In the genomic region with DNA sequence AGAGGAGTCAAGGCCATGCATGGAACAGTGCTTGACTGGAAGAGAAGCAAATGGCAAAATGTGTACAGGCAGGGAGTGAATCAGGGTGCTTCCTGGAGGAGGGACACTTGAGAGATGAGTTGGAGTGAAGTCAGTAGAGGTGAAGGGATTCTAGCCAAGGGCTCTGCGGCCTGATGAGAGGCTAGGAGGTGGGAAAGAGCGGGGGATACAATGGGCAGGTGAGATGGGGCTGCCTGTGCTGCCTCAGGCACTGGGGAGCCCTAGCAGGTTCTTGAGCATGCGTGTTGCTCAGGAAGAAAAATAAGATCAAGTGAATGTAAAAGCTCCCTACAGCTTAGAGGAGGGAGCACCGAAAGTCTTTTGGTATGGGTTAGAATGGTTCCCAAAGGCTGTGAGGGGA, we compare ENCODE assay signal across 14 cellular contexts. TPM values are rescaled to one million over a fixed set of nuclear protein-coding genes. Genes with fewer than 3 reads are reported as not detected.
DNase-seq lines count a peak whose midpoint lies in the region; ATAC-seq and TF ChIP-seq lines count a peak whose summit lies in the region.
"Had no signal": no experiment of that assay in that cellular context is flagged by ENCODE, and none has a peak within 500 bp of the region (broad histone marks: within the 10 kb centered on the region; RNA-seq: fewer than 3 reads in every experiment).

No MANE protein-coding gene starts in this region.

- H3K27ac ChIP-seq in Panc1 (ENCODE audit: low read length) (peak overlapping the region; percentile 98), tibial artery (peak overlapping the region; percentile 89 to 90)
- H3K27ac ChIP-seq: epithelial cell of prostate had no signal

- peaks cover 93% of the 10 kb centered on the region for H3K4me1 ChIP-seq in Panc1 (ENCODE audit: control insufficient read depth, insufficient read depth, low read length)
- H3K4me1 ChIP-seq in tibial artery = peaks cover 4 to 96% (median 81%) of the 10 kb centered on the region in 4 donors

- H3K27ac Mint-ChIP-seq in effector memory CD8-positive, alpha-beta T cell = peak overlapping the region; percentile 7 to 89
- peak overlapping the region; percentile 89 to 91 for H3K27ac Mint-ChIP-seq in natural killer cell
- H3K27ac Mint-ChIP-seq: activated T-cell treated with anti-CD3 and anti-CD28 coated beads, Interleukin-2, amount 50 U/mL, for 24 hours had no signal

- TF ChIP-seq CTCF in Panc1 (IDR thresholded peaks at IDR 0.05) (no peak), natural killer cell (IDR thresholded peaks at IDR 0.05) (no peak), tibial artery (IDR thresholded peaks at IDR 0.05) (no peak)

- peaks cover 43 to 59% of the 10 kb centered on the region in 2 donors for H3K4me1 Mint-ChIP-seq in effector memory CD8-positive, alpha-beta T cell (ENCODE audit: low read depth in 2 of 2)
- peaks cover 73 to 83% of the 10 kb centered on the region in 2 donors for H3K4me1 Mint-ChIP-seq in natural killer cell

- H3K36me3 ChIP-seq in Panc1 (ENCODE audit: control insufficient read depth, insufficient read depth, low read length) = no peaks in the 10 kb centered on the region
- no peaks in the 10 kb centered on the region for H3K36me3 ChIP-seq in tibial artery

- no peak for TF ChIP-seq POLR2A in GM18505 (IDR thresholded peaks at IDR 0.05; ENCODE audit: borderline replicate concordance, extremely low read depth, insufficient read depth, insufficient read length)

- intact Hi-C loops in Panc1 (cut with micrococcal nuclease; ENCODE audit: unreplicated experiment) (loop anchor here (5.0 kb wide), 1 partner anchor 79 kb away; no protein-coding TSS in a partner anchor), natural killer cell (cut with micrococcal nuclease) (no loop called here), tibial artery (cut with DNase I; ENCODE audit: low total_unique reads) (loop anchor here (5.0 kb wide), 1 partner anchor 54 kb away; no protein-coding TSS in a partner anchor)

- no peaks in the 10 kb centered on the region for H3K27me3 Mint-ChIP-seq in effector memory CD8-positive, alpha-beta T cell
- no peaks in the 10 kb centered on the region for H3K27me3 Mint-ChIP-seq in natural killer cell (ENCODE audit: low read depth in 2 of 2)
- H3K27me3 Mint-ChIP-seq: activated T-cell treated with anti-CD3 and anti-CD28 coated beads, Interleukin-2, amount 50 U/mL, for 24 hours had no signal

- POLR2A ChIA-PET in Panc1 (lab: Charles Lee) = no interaction called here

- H3K4me3 ChIP-seq in Panc1 (ENCODE audit: low read depth in 2 of 2, low read length in 2 of 2) (no peak overlapping the region), tibial artery (no peak overlapping the region)

- CTCF ChIA-PET in Panc1 (lab: Charles Lee) = interaction anchor here (0.6 kb wide), 1 partner anchor 114 kb away, joined by 3 read pairs; no protein-coding TSS in a partner anchor

- no peak for ATAC-seq in Panc1
- no peak for ATAC-seq in effector memory CD8-positive, alpha-beta T cell (replicated peaks)
- ATAC-seq in natural killer cell = no peak
- no peak for ATAC-seq in GM18505 (IDR thresholded peaks at IDR 0.05; ENCODE audit: unreplicated experiment)

- peaks cover 19% of the 10 kb centered on the region for H3K36me3 Mint-ChIP-seq in effector memory CD8-positive, alpha-beta T cell (ENCODE audit: insufficient read depth)
- no peaks in the 10 kb centered on the region for H3K36me3 Mint-ChIP-seq in natural killer cell

- H3K9me3 ChIP-seq in Panc1 (ENCODE audit: control insufficient read depth, insufficient read depth, low read depth, low read length) (no peaks in the 10 kb centered on the region), tibial artery (no peaks in the 10 kb centered on the region)

- DNase-seq in Panc1 (ENCODE audit: low read depth, low spot score) (no peak), natural killer cell (no peak), tibial artery (no peak), NCI-H187 (lab: John Stamatoyannopoulos, UW) (no peak), ecto neural progenitor cell (ENCODE audit: low spot score) (no peak)
- no peak for DNase-seq in effector memory CD8-positive, alpha-beta T cell
- DNase-seq: activated T-cell treated with anti-CD3 and anti-CD28 coated beads, Interleukin-2, amount 50 U/mL, for 24 hours; H7; KG1; NCI-H1930; NCI-H82; stimulated activated naive CD4-positive, alpha-beta T cell had no signal

- in situ Hi-C loops in Panc1 (cut with HindIII; ENCODE audit: low pct_unique_long_range_greater_than_20kb, low sequenced_read_pairs) = no loop called here

- H3K9me3 Mint-ChIP-seq in effector memory CD8-positive, alpha-beta T cell = no peaks in the 10 kb centered on the region
- no peaks in the 10 kb centered on the region for H3K9me3 Mint-ChIP-seq in natural killer cell
- H3K9me3 Mint-ChIP-seq: activated T-cell treated with anti-CD3 and anti-CD28 coated beads, Interleukin-2, amount 50 U/mL, for 24 hours had no signal

- no TSS peak for BruUV-seq in Panc1 (replicated peaks; lab: Mats Ljungman, UMichigan)

- H3K27me3 ChIP-seq in Panc1 (ENCODE audit: control insufficient read depth, insufficient read depth, low read length) = no peaks in the 10 kb centered on the region
- no peaks in the 10 kb centered on the region for H3K27me3 ChIP-seq in tibial artery

- no peak overlapping the region for H3K4me3 Mint-ChIP-seq in effector memory CD8-positive, alpha-beta T cell
- H3K4me3 Mint-ChIP-seq in natural killer cell = no peak overlapping the region
- H3K4me3 Mint-ChIP-seq: activated T-cell treated with anti-CD3 and anti-CD28 coated beads, Interleukin-2, amount 50 U/mL, for 24 hours had no signal

RNA-seq across cellular contexts. Expression of gene ERGIC1, which starts 22.3 kb away (rescaled TPM):
- total RNA-seq in Panc1 (2021; ENCODE audit: unreplicated experiment) (206 TPM), natural killer cell (100 to 1,000 TPM in 2 of 3 donors, 10 to 100 TPM in 1; 86.2 to 126 (median 121) TPM)
- polyA plus RNA-seq in Panc1 (2012; ENCODE audit: insufficient read length) = 419 TPM
